In the genomic region with DNA sequence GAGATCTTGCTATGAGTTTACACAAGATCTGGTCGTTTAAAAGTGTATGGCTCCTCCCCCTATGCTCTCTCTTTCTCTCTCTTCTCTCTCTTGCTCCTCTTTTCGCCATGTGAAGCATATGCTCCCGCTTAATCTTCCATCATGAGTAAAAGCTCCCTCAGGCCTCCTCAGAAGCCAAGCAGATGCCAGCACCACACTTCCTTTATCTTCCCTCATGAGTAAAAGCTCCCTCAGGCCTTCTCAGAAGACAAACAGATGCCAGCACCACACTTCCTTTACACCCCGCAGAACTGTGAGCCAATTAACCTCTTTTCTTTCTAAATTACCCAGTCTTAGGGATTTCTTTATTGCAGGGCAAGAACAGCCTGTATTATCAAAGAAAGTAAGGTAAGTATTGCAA, we compare ENCODE assay signal across 1 cellular context.
TF ChIP-seq lines count a peak whose summit lies in the region.

No MANE protein-coding gene starts in this region.

TF ChIP-seq in GM23338, 12 proteins besides CTCF, POLR2A, EP300 and RAD21 (continued from another document):
- TF ChIP-seq, protein P1, sequence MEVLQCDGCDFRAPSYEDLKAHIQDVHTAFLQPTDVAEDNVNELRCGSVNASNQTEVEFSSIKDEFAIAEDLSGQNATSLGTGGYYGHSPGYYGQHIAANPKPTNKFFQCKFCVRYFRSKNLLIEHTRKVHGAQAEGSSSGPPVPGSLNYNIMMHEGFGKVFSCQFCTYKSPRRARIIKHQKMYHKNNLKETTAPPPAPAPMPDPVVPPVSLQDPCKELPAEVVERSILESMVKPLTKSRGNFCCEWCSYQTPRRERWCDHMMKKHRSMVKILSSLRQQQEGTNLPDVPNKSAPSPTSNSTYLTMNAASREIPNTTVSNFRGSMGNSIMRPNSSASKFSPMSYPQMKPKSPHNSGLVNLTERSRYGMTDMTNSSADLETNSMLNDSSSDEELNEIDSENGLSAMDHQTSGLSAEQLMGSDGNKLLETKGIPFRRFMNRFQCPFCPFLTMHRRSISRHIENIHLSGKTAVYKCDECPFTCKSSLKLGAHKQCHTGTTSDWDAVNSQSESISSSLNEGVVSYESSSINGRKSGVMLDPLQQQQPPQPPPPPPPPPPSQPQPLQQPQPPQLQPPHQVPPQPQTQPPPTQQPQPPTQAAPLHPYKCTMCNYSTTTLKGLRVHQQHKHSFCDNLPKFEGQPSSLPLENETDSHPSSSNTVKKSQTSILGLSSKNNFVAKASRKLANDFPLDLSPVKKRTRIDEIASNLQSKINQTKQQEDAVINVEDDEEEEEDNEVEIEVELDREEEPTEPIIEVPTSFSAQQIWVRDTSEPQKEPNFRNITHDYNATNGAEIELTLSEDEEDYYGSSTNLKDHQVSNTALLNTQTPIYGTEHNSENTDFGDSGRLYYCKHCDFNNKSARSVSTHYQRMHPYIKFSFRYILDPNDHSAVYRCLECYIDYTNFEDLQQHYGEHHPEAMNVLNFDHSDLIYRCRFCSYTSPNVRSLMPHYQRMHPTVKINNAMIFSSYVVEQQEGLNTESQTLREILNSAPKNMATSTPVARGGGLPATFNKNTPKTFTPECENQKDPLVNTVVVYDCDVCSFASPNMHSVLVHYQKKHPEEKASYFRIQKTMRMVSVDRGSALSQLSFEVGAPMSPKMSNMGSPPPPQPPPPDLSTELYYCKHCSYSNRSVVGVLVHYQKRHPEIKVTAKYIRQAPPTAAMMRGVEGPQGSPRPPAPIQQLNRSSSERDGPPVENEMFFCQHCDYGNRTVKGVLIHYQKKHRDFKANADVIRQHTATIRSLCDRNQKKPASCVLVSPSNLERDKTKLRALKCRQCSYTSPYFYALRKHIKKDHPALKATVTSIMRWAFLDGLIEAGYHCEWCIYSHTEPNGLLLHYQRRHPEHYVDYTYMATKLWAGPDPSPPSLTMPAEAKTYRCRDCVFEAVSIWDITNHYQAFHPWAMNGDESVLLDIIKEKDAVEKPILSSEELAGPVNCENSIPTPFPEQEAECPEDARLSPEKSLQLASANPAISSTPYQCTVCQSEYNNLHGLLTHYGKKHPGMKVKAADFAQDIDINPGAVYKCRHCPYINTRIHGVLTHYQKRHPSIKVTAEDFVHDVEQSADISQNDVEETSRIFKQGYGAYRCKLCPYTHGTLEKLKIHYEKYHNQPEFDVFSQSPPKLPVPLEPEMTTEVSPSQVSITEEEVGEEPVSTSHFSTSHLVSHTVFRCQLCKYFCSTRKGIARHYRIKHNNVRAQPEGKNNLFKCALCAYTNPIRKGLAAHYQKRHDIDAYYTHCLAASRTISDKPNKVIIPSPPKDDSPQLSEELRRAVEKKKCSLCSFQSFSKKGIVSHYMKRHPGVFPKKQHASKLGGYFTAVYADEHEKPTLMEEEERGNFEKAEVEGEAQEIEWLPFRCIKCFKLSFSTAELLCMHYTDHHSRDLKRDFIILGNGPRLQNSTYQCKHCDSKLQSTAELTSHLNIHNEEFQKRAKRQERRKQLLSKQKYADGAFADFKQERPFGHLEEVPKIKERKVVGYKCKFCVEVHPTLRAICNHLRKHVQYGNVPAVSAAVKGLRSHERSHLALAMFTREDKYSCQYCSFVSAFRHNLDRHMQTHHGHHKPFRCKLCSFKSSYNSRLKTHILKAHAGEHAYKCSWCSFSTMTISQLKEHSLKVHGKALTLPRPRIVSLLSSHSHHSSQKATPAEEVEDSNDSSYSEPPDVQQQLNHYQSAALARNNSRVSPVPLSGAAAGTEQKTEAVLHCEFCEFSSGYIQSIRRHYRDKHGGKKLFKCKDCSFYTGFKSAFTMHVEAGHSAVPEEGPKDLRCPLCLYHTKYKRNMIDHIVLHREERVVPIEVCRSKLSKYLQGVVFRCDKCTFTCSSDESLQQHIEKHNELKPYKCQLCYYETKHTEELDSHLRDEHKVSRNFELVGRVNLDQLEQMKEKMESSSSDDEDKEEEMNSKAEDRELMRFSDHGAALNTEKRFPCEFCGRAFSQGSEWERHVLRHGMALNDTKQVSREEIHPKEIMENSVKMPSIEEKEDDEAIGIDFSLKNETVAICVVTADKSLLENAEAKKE (CRISPR knock-in tag; IDR thresholded peaks at IDR 0.05), result no peak
- no peak for TF ChIP-seq ETS1 (IDR thresholded peaks at IDR 0.05)
- no peak for TF ChIP-seq STAT1 (IDR thresholded peaks at IDR 0.05; ENCODE audit: unreplicated experiment)
- no peak for TF ChIP-seq EZH2 (IDR thresholded peaks at IDR 0.05; ENCODE audit: low read depth, unreplicated experiment)
- no peak for TF ChIP-seq ZNF114 (CRISPR knock-in tag; IDR thresholded peaks at IDR 0.05)
- no peak for TF ChIP-seq NANOG (IDR thresholded peaks at IDR 0.05; ENCODE audit: borderline replicate concordance)
- TF ChIP-seq EZH2phosphoT487 (IDR thresholded peaks at IDR 0.05; ENCODE audit: unreplicated experiment), result no peak
- no peak for TF ChIP-seq CREB1 (CRISPR knock-in tag; IDR thresholded peaks at IDR 0.05; ENCODE audit: low read depth)
- no peak for TF ChIP-seq JUNB (IDR thresholded peaks at IDR 0.05; ENCODE audit: unreplicated experiment)
- TF ChIP-seq, protein P2, sequence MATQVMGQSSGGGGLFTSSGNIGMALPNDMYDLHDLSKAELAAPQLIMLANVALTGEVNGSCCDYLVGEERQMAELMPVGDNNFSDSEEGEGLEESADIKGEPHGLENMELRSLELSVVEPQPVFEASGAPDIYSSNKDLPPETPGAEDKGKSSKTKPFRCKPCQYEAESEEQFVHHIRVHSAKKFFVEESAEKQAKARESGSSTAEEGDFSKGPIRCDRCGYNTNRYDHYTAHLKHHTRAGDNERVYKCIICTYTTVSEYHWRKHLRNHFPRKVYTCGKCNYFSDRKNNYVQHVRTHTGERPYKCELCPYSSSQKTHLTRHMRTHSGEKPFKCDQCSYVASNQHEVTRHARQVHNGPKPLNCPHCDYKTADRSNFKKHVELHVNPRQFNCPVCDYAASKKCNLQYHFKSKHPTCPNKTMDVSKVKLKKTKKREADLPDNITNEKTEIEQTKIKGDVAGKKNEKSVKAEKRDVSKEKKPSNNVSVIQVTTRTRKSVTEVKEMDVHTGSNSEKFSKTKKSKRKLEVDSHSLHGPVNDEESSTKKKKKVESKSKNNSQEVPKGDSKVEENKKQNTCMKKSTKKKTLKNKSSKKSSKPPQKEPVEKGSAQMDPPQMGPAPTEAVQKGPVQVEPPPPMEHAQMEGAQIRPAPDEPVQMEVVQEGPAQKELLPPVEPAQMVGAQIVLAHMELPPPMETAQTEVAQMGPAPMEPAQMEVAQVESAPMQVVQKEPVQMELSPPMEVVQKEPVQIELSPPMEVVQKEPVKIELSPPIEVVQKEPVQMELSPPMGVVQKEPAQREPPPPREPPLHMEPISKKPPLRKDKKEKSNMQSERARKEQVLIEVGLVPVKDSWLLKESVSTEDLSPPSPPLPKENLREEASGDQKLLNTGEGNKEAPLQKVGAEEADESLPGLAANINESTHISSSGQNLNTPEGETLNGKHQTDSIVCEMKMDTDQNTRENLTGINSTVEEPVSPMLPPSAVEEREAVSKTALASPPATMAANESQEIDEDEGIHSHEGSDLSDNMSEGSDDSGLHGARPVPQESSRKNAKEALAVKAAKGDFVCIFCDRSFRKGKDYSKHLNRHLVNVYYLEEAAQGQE (IDR thresholded peaks at IDR 0.05; ENCODE audit: unreplicated experiment), result no peak
